In genomic region chr20:33629979-33630378, GRCh38 we compare ENCODE assay signal across 23 cellular contexts. TPM values are rescaled to one million over a fixed set of nuclear protein-coding genes. Genes with fewer than 3 reads are reported as not detected.
DNase-seq lines count a peak whose midpoint lies in the region; ATAC-seq and TF ChIP-seq lines count a peak whose summit lies in the region.
"Had no signal": no experiment of that assay in that cellular context is flagged by ENCODE, and none has a peak within 500 bp of the region (broad histone marks: within the 10 kb centered on the region; RNA-seq: fewer than 3 reads in every experiment).

No MANE protein-coding gene starts in this region.

- H3K27me3 Mint-ChIP-seq in activated naive CD8-positive, alpha-beta T cell treated with anti-CD3 and anti-CD28 coated beads, Interleukin-2, amount 50 U/mL, for 24 hours: no peaks in the 10 kb centered on the region
- H3K27me3 Mint-ChIP-seq in activated naive CD8-positive, alpha-beta T cell treated with anti-CD3 and anti-CD28 coated beads for 36 hours: no peaks in the 10 kb centered on the region
- H3K27me3 Mint-ChIP-seq in CD4-positive, alpha-beta memory T cell: no peaks in the 10 kb centered on the region
- no peaks in the 10 kb centered on the region for H3K27me3 Mint-ChIP-seq in CD8-positive, alpha-beta T cell (ENCODE audit: low read depth)
- H3K27me3 Mint-ChIP-seq: B cell; CD4-positive, CD25-positive, alpha-beta regulatory T cell had no signal

- no peaks in the 10 kb centered on the region for H3K79me1 ChIP-seq in mesenchymal stem cell (replicated peaks; ENCODE audit: low read length, poor library complexity, severe bottlenecking)

- no peak overlapping the region for H2BK120ac ChIP-seq in mesenchymal stem cell (ENCODE audit: low read depth, low read length)

- no peak overlapping the region for H3K23ac ChIP-seq in mesenchymal stem cell (ENCODE audit: low read length in 2 of 2)

- H3K4me1 Mint-ChIP-seq in activated naive CD8-positive, alpha-beta T cell treated with anti-CD3 and anti-CD28 coated beads, Interleukin-2, amount 50 U/mL, for 24 hours: peaks cover 3% of the 10 kb centered on the region
- no peaks in the 10 kb centered on the region for H3K4me1 Mint-ChIP-seq in activated naive CD8-positive, alpha-beta T cell treated with anti-CD3 and anti-CD28 coated beads for 36 hours
- H3K4me1 Mint-ChIP-seq in CD4-positive, alpha-beta memory T cell: peaks cover 5 to 27% (median 14%) of the 10 kb centered on the region in 4 donors
- H3K4me1 Mint-ChIP-seq in CD8-positive, alpha-beta T cell (ENCODE audit: low read depth): peaks cover 6% of the 10 kb centered on the region
- H3K4me1 Mint-ChIP-seq: B cell, GM23338, H9 had no signal

- H3K4me2 ChIP-seq in mesenchymal stem cell (ENCODE audit: low read length, poor library complexity, severe bottlenecking): no peak overlapping the region
- H3K4me2 ChIP-seq: BLaER1, GM23338 had no signal

- no peaks in the 10 kb centered on the region for H3K9me3 Mint-ChIP-seq in activated naive CD8-positive, alpha-beta T cell treated with anti-CD3 and anti-CD28 coated beads, Interleukin-2, amount 50 U/mL, for 24 hours
- H3K9me3 Mint-ChIP-seq in activated naive CD8-positive, alpha-beta T cell treated with anti-CD3 and anti-CD28 coated beads for 36 hours: no peaks in the 10 kb centered on the region
- no peaks in the 10 kb centered on the region for H3K9me3 Mint-ChIP-seq in CD4-positive, alpha-beta memory T cell
- no peaks in the 10 kb centered on the region for H3K9me3 Mint-ChIP-seq in CD8-positive, alpha-beta T cell
- H3K9me3 Mint-ChIP-seq: CD4-positive, CD25-positive, alpha-beta regulatory T cell; GM23338; H9 had no signal

- H3K27me3 ChIP-seq in CD4-positive, alpha-beta memory T cell (ENCODE audit: insufficient read depth, low read length): no peaks in the 10 kb centered on the region
- no peaks in the 10 kb centered on the region for H3K27me3 ChIP-seq in CD8-positive, alpha-beta T cell (ENCODE audit: insufficient read depth, low read length)
- H3K27me3 ChIP-seq in mesenchymal stem cell (ENCODE audit: control insufficient read depth in 1 of 2, insufficient read depth in 1 of 2, low read length in 2 of 2): no peaks in the 10 kb centered on the region
- H3K27me3 ChIP-seq: BLaER1 had no signal

- H3K36me3 ChIP-seq in CD4-positive, alpha-beta memory T cell (ENCODE audit: insufficient read depth, low read length): peaks cover 22% of the 10 kb centered on the region
- peaks cover 11% of the 10 kb centered on the region for H3K36me3 ChIP-seq in CD8-positive, alpha-beta T cell (ENCODE audit: insufficient read depth, low read length)
- peaks cover 40 to 80% of the 10 kb centered on the region in 2 experiments for H3K36me3 ChIP-seq in mesenchymal stem cell (ENCODE audit: control insufficient read depth in 1 of 2, insufficient read depth in 2 of 2, low read depth in 1 of 2, low read length in 2 of 2)

- no peak for ATAC-seq in activated naive CD8-positive, alpha-beta T cell treated with anti-CD3 and anti-CD28 coated beads, Interleukin-2, amount 50 U/mL, for 24 hours
- ATAC-seq in CD8-positive, alpha-beta T cell: no peak
- ATAC-seq: GM23338, HCT116 had no signal

- no peak overlapping the region for H4K91ac ChIP-seq in mesenchymal stem cell (ENCODE audit: low read length)

- intact Hi-C loops in CD4-positive, alpha-beta memory T cell (cut with micrococcal nuclease): no loop called here
- intact Hi-C loops in CD8-positive, alpha-beta T cell (cut with DNase I, micrococcal nuclease): no loop called here

- peak overlapping the region; percentile 33 for H2BK15ac ChIP-seq in mesenchymal stem cell (ENCODE audit: low read depth, poor library complexity, severe bottlenecking)

- no peak for TF ChIP-seq CTCF in CD8-positive, alpha-beta T cell (IDR thresholded peaks at IDR 0.05)

- H3K9me3 ChIP-seq in CD4-positive, alpha-beta memory T cell (ENCODE audit: control insufficient read depth in 1 of 2, low read length in 2 of 2): no peaks in the 10 kb centered on the region
- no peaks in the 10 kb centered on the region for H3K9me3 ChIP-seq in CD8-positive, alpha-beta T cell (ENCODE audit: low read length)
- H3K9me3 ChIP-seq in mesenchymal stem cell (ENCODE audit: control insufficient read depth, low read length): no peaks in the 10 kb centered on the region
- H3K9me3 ChIP-seq: BLaER1 had no signal

- H3K27ac ChIP-seq in CD4-positive, alpha-beta memory T cell (ENCODE audit: low read depth, low read length): no peak overlapping the region
- H3K27ac ChIP-seq in CD8-positive, alpha-beta T cell (ENCODE audit: low read depth, low read length): no peak overlapping the region
- H3K27ac ChIP-seq in mesenchymal stem cell (ENCODE audit: low read length, poor library complexity, severe bottlenecking): no peak overlapping the region
- H3K27ac ChIP-seq: BLaER1, C4-2B had no signal

- H2AK5ac ChIP-seq in mesenchymal stem cell (ENCODE audit: low read length, severe bottlenecking): no peak overlapping the region

- 100% methylated on average over 5 of the region's 5 CpGs for WGBS in mesenchymal stem cell

- H2AFZ ChIP-seq in mesenchymal stem cell (ENCODE audit: low read depth, low read length): no peak overlapping the region
- H2AFZ ChIP-seq: GM23338 had no signal

- H3K9ac ChIP-seq in mesenchymal stem cell (ENCODE audit: low read length): no peak overlapping the region
- H3K9ac ChIP-seq: BLaER1 had no signal

- no peak overlapping the region for H3K4ac ChIP-seq in mesenchymal stem cell (ENCODE audit: low read depth in 1 of 2, low read length in 2 of 2)

- H2BK12ac ChIP-seq in mesenchymal stem cell (ENCODE audit: low read length in 2 of 2): no peak overlapping the region

- H3K4me1 ChIP-seq in CD4-positive, alpha-beta memory T cell (ENCODE audit: insufficient read depth, low read length): peaks cover 12% of the 10 kb centered on the region
- H3K4me1 ChIP-seq in CD8-positive, alpha-beta T cell (ENCODE audit: insufficient read depth, low read length): no peaks in the 10 kb centered on the region
- H3K4me1 ChIP-seq in mesenchymal stem cell (ENCODE audit: control insufficient read depth, insufficient read depth, low read depth, low read length): no peaks in the 10 kb centered on the region
- H3K4me1 ChIP-seq: BLaER1 had no signal

- H3K14ac ChIP-seq in mesenchymal stem cell (ENCODE audit: low read length in 2 of 2): no peak overlapping the region

- no peak for DNase-seq in activated naive CD8-positive, alpha-beta T cell treated with anti-CD3 and anti-CD28 coated beads, Interleukin-2, amount 50 U/mL, for 24 hours
- DNase-seq in activated naive CD8-positive, alpha-beta T cell treated with anti-CD3 and anti-CD28 coated beads for 36 hours: no peak
- DNase-seq in CD4-positive, alpha-beta memory T cell: no peak
- DNase-seq in CD8-positive, alpha-beta T cell: no peak
- DNase-seq in mesenchymal stem cell (no peak), NCI-H1105 (lab: John Stamatoyannopoulos, UW) (no peak), NCI-H1436 treated with DMSO at 0.1 percent for 48 hours (lab: John Stamatoyannopoulos, UW) (no peak)
- DNase-seq: Calu3; CD4-positive, CD25-positive, alpha-beta regulatory T cell; COR-L47; DMS53; DMS79 treated with DMSO at 0.1 percent for 48 hours; GF-D8; H9 had no signal

- CTCF ChIA-PET in CD4-positive, alpha-beta memory T cell (lab: Charles Lee; ENCODE audit: partially characterized antibody): interaction anchor here (1.2 kb wide), 1 partner anchor 37 kb away, joined by 3 read pairs; the partner anchor contains the start of gene ACTL10
- CTCF ChIA-PET in CD8-positive, alpha-beta T cell (lab: Charles Lee): interaction anchor here (1.2 to 1.6 kb wide), 2 partner anchors 16 to 38 kb away, joined by 3 read pairs; no protein-coding TSS in a partner anchor

- H2BK5ac ChIP-seq in mesenchymal stem cell (ENCODE audit: low read depth, low read length, poor library complexity, severe bottlenecking): no peak overlapping the region

- POLR2A ChIA-PET in CD4-positive, alpha-beta memory T cell (lab: Charles Lee; ENCODE audit: partially characterized antibody): no interaction called here
- POLR2A ChIA-PET in CD8-positive, alpha-beta T cell (lab: Charles Lee): no interaction called here

- H4K8ac ChIP-seq in mesenchymal stem cell (ENCODE audit: low read length): no peak overlapping the region

- H3K4me3 Mint-ChIP-seq in activated naive CD8-positive, alpha-beta T cell treated with anti-CD3 and anti-CD28 coated beads, Interleukin-2, amount 50 U/mL, for 24 hours: no peak overlapping the region
- H3K4me3 Mint-ChIP-seq in activated naive CD8-positive, alpha-beta T cell treated with anti-CD3 and anti-CD28 coated beads for 36 hours: no peak overlapping the region
- H3K4me3 Mint-ChIP-seq in CD4-positive, alpha-beta memory T cell: no peak overlapping the region
- H3K4me3 Mint-ChIP-seq in CD8-positive, alpha-beta T cell: no peak overlapping the region
- H3K4me3 Mint-ChIP-seq: B cell; CD4-positive, CD25-positive, alpha-beta regulatory T cell; GM23338; H9 had no signal

- peak overlapping the region; percentile 37 for H3K27ac Mint-ChIP-seq in activated naive CD8-positive, alpha-beta T cell treated with anti-CD3 and anti-CD28 coated beads, Interleukin-2, amount 50 U/mL, for 24 hours
- no peak overlapping the region for H3K27ac Mint-ChIP-seq in activated naive CD8-positive, alpha-beta T cell treated with anti-CD3 and anti-CD28 coated beads for 36 hours
- H3K27ac Mint-ChIP-seq in CD4-positive, alpha-beta memory T cell: peak overlapping the region in 4 of 7 donors; percentile 21 to 52 (median 36)
- H3K27ac Mint-ChIP-seq in CD8-positive, alpha-beta T cell: peak overlapping the region; percentile 52
- H3K27ac Mint-ChIP-seq: B cell, GM23338 had no signal

- H3K18ac ChIP-seq in mesenchymal stem cell (ENCODE audit: low read depth in 1 of 2, low read length in 2 of 2): no peak overlapping the region

- H3K36me3 Mint-ChIP-seq in activated naive CD8-positive, alpha-beta T cell treated with anti-CD3 and anti-CD28 coated beads, Interleukin-2, amount 50 U/mL, for 24 hours (ENCODE audit: low read depth): peaks cover 33% of the 10 kb centered on the region
- peaks cover 8% of the 10 kb centered on the region for H3K36me3 Mint-ChIP-seq in activated naive CD8-positive, alpha-beta T cell treated with anti-CD3 and anti-CD28 coated beads for 36 hours
- peaks cover 54 to 67% of the 10 kb centered on the region in 2 donors for H3K36me3 Mint-ChIP-seq in CD4-positive, alpha-beta memory T cell
- H3K36me3 Mint-ChIP-seq in CD8-positive, alpha-beta T cell: peaks cover 72% of the 10 kb centered on the region

- H3K4me3 ChIP-seq in CD4-positive, alpha-beta memory T cell (ENCODE audit: low read length in 2 of 2): no peak overlapping the region
- no peak overlapping the region for H3K4me3 ChIP-seq in CD8-positive, alpha-beta T cell (ENCODE audit: low read depth, low read length)
- H3K4me3 ChIP-seq in mesenchymal stem cell (ENCODE audit: insufficient read depth in 1 of 2, low read depth in 1 of 2, low read length in 2 of 2): no peak overlapping the region
- H3K4me3 ChIP-seq: BLaER1, GM23338 had no signal

RNA-seq across cellular contexts. Expression of gene C20orf144, which starts 32.1 kb away (rescaled TPM):
- under 1 TPM; 0.10 to 0.21 TPM for total RNA-seq in activated naive CD8-positive, alpha-beta T cell treated with anti-CD3 and anti-CD28 coated beads for 36 hours
- under 1 TPM; 0.61 TPM for total RNA-seq in CD4-positive, alpha-beta memory T cell
- not detected for polyA plus RNA-seq in CD4-positive, alpha-beta memory T cell
- under 1 TPM; 0.25 to 0.27 TPM for total RNA-seq in CD8-positive, alpha-beta T cell
- 0.11 TPM for polyA plus RNA-seq in mesenchymal stem cell (2013, experiment 1 of 2)
- polyA plus RNA-seq in mesenchymal stem cell (2013, experiment 2 of 2): 0.04 TPM
- total RNA-seq: A172; CD4-positive, CD25-positive, alpha-beta regulatory T cell; Daoy; H4 had no signal

RNA-seq across cellular contexts. Expression of gene ACTL10, which starts 36.8 kb away (rescaled TPM):
- 1 to 10 TPM; 4.1 TPM for total RNA-seq in activated naive CD8-positive, alpha-beta T cell treated with anti-CD3 and anti-CD28 coated beads for 36 hours
- 1 to 10 TPM; 5.5 to 6.0 TPM for total RNA-seq in CD4-positive, alpha-beta memory T cell
- 1 to 10 TPM; 1.7 to 5.3 TPM for polyA plus RNA-seq in CD4-positive, alpha-beta memory T cell
- under 1 TPM; 0.65 to 0.75 TPM for total RNA-seq in CD8-positive, alpha-beta T cell
- not detected for polyA plus RNA-seq in mesenchymal stem cell (2013, experiment 1 of 2)
- not detected for polyA plus RNA-seq in mesenchymal stem cell (2013, experiment 2 of 2)
- total RNA-seq: A172, G401, H4 had no signal

RNA-seq across cellular contexts. Expression of gene NECAB3, which starts 44.2 kb away (rescaled TPM):
- 10 to 100 TPM; 10.7 to 12.0 TPM for total RNA-seq in activated naive CD8-positive, alpha-beta T cell treated with anti-CD3 and anti-CD28 coated beads for 36 hours
- total RNA-seq in CD4-positive, alpha-beta memory T cell: 10 to 100 TPM; 23.3 to 23.4 TPM
- polyA plus RNA-seq in CD4-positive, alpha-beta memory T cell: 1 to 10 TPM; 2.0 to 2.5 TPM
- total RNA-seq in CD8-positive, alpha-beta T cell: 1 to 10 TPM; 5.7 to 5.9 TPM
- polyA plus RNA-seq in mesenchymal stem cell (2013, experiment 1 of 2): 13.7 TPM
- 12.4 TPM for polyA plus RNA-seq in mesenchymal stem cell (2013, experiment 2 of 2)

RNA-seq across cellular contexts. Expression of gene E2F1, which starts 56.2 kb away (rescaled TPM):
- total RNA-seq in activated naive CD8-positive, alpha-beta T cell treated with anti-CD3 and anti-CD28 coated beads for 36 hours: 10 to 100 TPM; 76.1 to 79.6 TPM
- total RNA-seq in CD4-positive, alpha-beta memory T cell: 1 to 10 TPM; 2.2 to 2.6 TPM
- under 1 TPM; 0.46 to 0.89 TPM for polyA plus RNA-seq in CD4-positive, alpha-beta memory T cell
- 1 to 10 TPM; 1.2 to 1.3 TPM for total RNA-seq in CD8-positive, alpha-beta T cell
- 2.2 TPM for polyA plus RNA-seq in mesenchymal stem cell (2013, experiment 1 of 2)
- 2.1 TPM for polyA plus RNA-seq in mesenchymal stem cell (2013, experiment 2 of 2)
